ENCODE assay signal across 27 cellular contexts in the genomic region with DNA sequence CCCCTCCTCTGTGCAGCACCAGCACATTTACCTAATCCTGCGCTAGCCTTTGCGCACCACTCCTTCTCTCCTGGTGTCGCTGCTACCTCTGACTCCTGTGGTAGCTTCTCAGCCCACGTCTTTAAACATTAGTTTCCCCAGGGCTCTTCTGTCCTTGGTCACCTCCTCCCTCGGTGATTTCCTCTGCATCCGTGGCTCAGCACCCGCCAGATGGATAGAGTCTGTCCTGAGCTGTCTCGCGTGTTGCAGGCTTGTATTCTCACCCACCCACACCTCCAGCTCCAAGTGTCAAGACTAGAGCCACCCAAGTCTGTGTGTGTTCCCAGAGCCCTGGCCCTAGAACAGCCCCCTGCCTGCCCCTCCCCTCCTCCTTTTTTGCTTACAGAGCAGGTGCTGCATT.
"Had no signal": no experiment of that assay in that cellular context is flagged by ENCODE, and none has a peak within 500 bp of the region (broad histone marks: within the 10 kb centered on the region; RNA-seq: fewer than 3 reads in every experiment).

No MANE protein-coding gene starts in this region.

- H3K9me3 ChIP-seq: ascending aorta had no signal

- H3K36me3 ChIP-seq: ascending aorta, cardiac muscle cell had no signal

- H3K36me3 Mint-ChIP-seq: activated naive CD8-positive, alpha-beta T cell treated with anti-CD3 and anti-CD28 coated beads, Interleukin-2, amount 10 ng/mL, durations not matched to agents 7 days and 5 days; WTC11 had no signal

- FAIRE-seq: RCC 7860, TTC549 had no signal

- DNase-seq: activated CD4-positive, alpha-beta T cell treated with anti-CD3 and anti-CD28 coated beads for 36 hours; activated CD4-positive, alpha-beta T cell treated with anti-CD3 and anti-CD28 coated beads, Interleukin-2, amount 10 ng/mL, durations not matched to agents 7 days and 5 days; activated CD4-positive, alpha-beta T cell treated with anti-CD3 and anti-CD28 coated beads, Interleukin-2, amount 50 U/mL, for 48 hours; activated CD8-positive, alpha-beta T cell treated with anti-CD3 and anti-CD28 coated beads, Interleukin-2, amount 10 ng/mL, durations not matched to agents 7 days and 5 days; activated gamma-delta T cell; activated naive CD4-positive, alpha-beta T cell treated with Interleukin-2 at 50 U/mL for 16 hours; activated naive CD8-positive, alpha-beta T cell treated with anti-CD3 and anti-CD28 coated beads, Interleukin-2, amount 10 ng/mL, durations not matched to agents 7 days and 5 days; activated T-cell treated with anti-CD3 and anti-CD28 coated beads, Interleukin-2, amount 50 U/mL, for 24 hours; amygdala; Karpas-422; KBM-7; NCI-H1105; NCI-H1417 treated with DMSO at 0.1 percent for 48 hours; NCI-H187 treated with DMSO at 0.1 percent for 48 hours; NCI-H2081; NCI-H510A; NCI-H748 treated with DMSO at 0.1 percent for 48 hours; PC-9; SIG-M5 had no signal

- H3K4me3 ChIP-seq: ascending aorta, cardiac muscle cell, PC-9 had no signal

- H3K27ac Mint-ChIP-seq: activated CD4-positive, alpha-beta T cell treated with anti-CD3 and anti-CD28 coated beads for 36 hours; activated CD4-positive, alpha-beta T cell treated with anti-CD3 and anti-CD28 coated beads, Interleukin-2, amount 10 ng/mL, durations not matched to agents 7 days and 5 days; activated CD8-positive, alpha-beta T cell treated with anti-CD3 and anti-CD28 coated beads, Interleukin-2, amount 10 ng/mL, durations not matched to agents 7 days and 5 days; activated naive CD4-positive, alpha-beta T cell treated with anti-CD3 and anti-CD28 coated beads, Interleukin-2, amount 50 U/mL, for 24 hours; activated naive CD8-positive, alpha-beta T cell treated with anti-CD3 and anti-CD28 coated beads, Interleukin-2, amount 10 ng/mL, durations not matched to agents 7 days and 5 days; activated T-cell treated with anti-CD3 and anti-CD28 coated beads, Interleukin-2, amount 50 U/mL, for 24 hours; activated T-helper 2 cell treated with anti-CD3 and anti-CD28 coated beads, Interferon-gamma antibody, Interleukin-2, Interleukin-4, amounts not matched to agents 10 μg/mL and 5 μg/mL and 100 μg/mL, durations not matched to agents 14 hours and 24 hours and 36 hours; WTC11 had no signal

- H3K9me3 Mint-ChIP-seq: activated CD4-positive, alpha-beta T cell treated with anti-CD3 and anti-CD28 coated beads, Interleukin-2, amount 10 ng/mL, durations not matched to agents 7 days and 5 days; activated naive CD4-positive, alpha-beta T cell treated with anti-CD3 and anti-CD28 coated beads, Interleukin-2, amount 50 U/mL, for 24 hours; activated naive CD8-positive, alpha-beta T cell treated with anti-CD3 and anti-CD28 coated beads, Interleukin-2, amount 10 ng/mL, durations not matched to agents 7 days and 5 days; activated T-cell treated with anti-CD3 and anti-CD28 coated beads, Interleukin-2, amount 50 U/mL, for 24 hours; activated T-helper 2 cell treated with anti-CD3 and anti-CD28 coated beads, Interferon-gamma antibody, Interleukin-2, Interleukin-4, amounts not matched to agents 10 μg/mL and 5 μg/mL and 100 μg/mL, durations not matched to agents 14 hours and 24 hours and 36 hours; central memory CD8-positive, alpha-beta T cell; WTC11 had no signal

- H3K4me3 Mint-ChIP-seq: activated CD4-positive, alpha-beta T cell treated with anti-CD3 and anti-CD28 coated beads for 36 hours; activated CD4-positive, alpha-beta T cell treated with anti-CD3 and anti-CD28 coated beads, Interleukin-2, amount 10 ng/mL, durations not matched to agents 7 days and 5 days; activated CD8-positive, alpha-beta T cell treated with anti-CD3 and anti-CD28 coated beads, Interleukin-2, amount 10 ng/mL, durations not matched to agents 7 days and 5 days; activated naive CD4-positive, alpha-beta T cell treated with anti-CD3 and anti-CD28 coated beads, Interleukin-2, amount 50 U/mL, for 24 hours; activated naive CD8-positive, alpha-beta T cell treated with anti-CD3 and anti-CD28 coated beads, Interleukin-2, amount 10 ng/mL, durations not matched to agents 7 days and 5 days; activated T-cell treated with anti-CD3 and anti-CD28 coated beads, Interleukin-2, amount 50 U/mL, for 24 hours; central memory CD8-positive, alpha-beta T cell; WTC11 had no signal

- H3K4me1 Mint-ChIP-seq: activated CD4-positive, alpha-beta T cell treated with anti-CD3 and anti-CD28 coated beads for 36 hours; activated CD4-positive, alpha-beta T cell treated with anti-CD3 and anti-CD28 coated beads, Interleukin-2, amount 10 ng/mL, durations not matched to agents 7 days and 5 days; activated naive CD4-positive, alpha-beta T cell treated with anti-CD3 and anti-CD28 coated beads, Interleukin-2, amount 50 U/mL, for 24 hours; activated naive CD8-positive, alpha-beta T cell treated with anti-CD3 and anti-CD28 coated beads, Interleukin-2, amount 10 ng/mL, durations not matched to agents 7 days and 5 days; central memory CD8-positive, alpha-beta T cell had no signal

- H3K27me3 ChIP-seq: ascending aorta had no signal
